ENCODE assay signal across 24 cellular contexts in genomic region chr2:233535276-233535675, GRCh38.
"Had no signal": no experiment of that assay in that cellular context is flagged by ENCODE, and none has a peak within 500 bp of the region (broad histone marks: within the 10 kb centered on the region; RNA-seq: fewer than 3 reads in every experiment).

No MANE protein-coding gene starts in this region.

- H3K4me3 ChIP-seq: hepatocyte, left ventricle myocardium inferior, right atrium auricular region, tibial artery had no signal

- H3K4me1 Mint-ChIP-seq: activated naive CD4-positive, alpha-beta T cell treated with anti-CD3 and anti-CD28 coated beads, Interleukin-2, amount 50 U/mL, for 24 hours; mesothelial cell of epicardium; natural killer cell had no signal

- H3K27ac Mint-ChIP-seq: activated CD8-positive, alpha-beta T cell treated with anti-CD3 and anti-CD28 coated beads, Interleukin-2, amount 10 ng/mL, durations not matched to agents 7 days and 5 days; activated naive CD4-positive, alpha-beta T cell treated with anti-CD3 and anti-CD28 coated beads, Interleukin-2, amount 50 U/mL, for 24 hours; activated T-helper 1 cell treated with anti-CD3 and anti-CD28 coated beads, Interleukin-12 subunit alpha, Interleukin-12 subunit beta, Interleukin-2, Interleukin-4 antibody, amounts not matched to agents 30 ng/mL and 10 ng/mL and 1 ng/mL, durations not matched to agents 14 hours and 24 hours and 36 hours; mesothelial cell of epicardium; natural killer cell; progenitor cell of endocrine pancreas had no signal

- H3K9me3 Mint-ChIP-seq: activated naive CD4-positive, alpha-beta T cell treated with anti-CD3 and anti-CD28 coated beads, Interleukin-2, amount 50 U/mL, for 24 hours; activated T-helper 1 cell treated with anti-CD3 and anti-CD28 coated beads, Interleukin-12 subunit alpha, Interleukin-12 subunit beta, Interleukin-2, Interleukin-4 antibody, amounts not matched to agents 30 ng/mL and 10 ng/mL and 1 ng/mL, durations not matched to agents 14 hours and 24 hours and 36 hours; mesothelial cell of epicardium; natural killer cell had no signal

- H3K79me2 ChIP-seq: hepatocyte had no signal

- H3K27me3 ChIP-seq: brain microvascular endothelial cell, hepatocyte, right atrium auricular region, tibial artery had no signal

- H3K9me3 ChIP-seq: left ventricle myocardium inferior, right atrium auricular region, tibial artery had no signal

- H3K4me2 ChIP-seq: hepatocyte had no signal

- H3K36me3 Mint-ChIP-seq: natural killer cell had no signal

- H3K27me3 Mint-ChIP-seq: activated naive CD4-positive, alpha-beta T cell treated with anti-CD3 and anti-CD28 coated beads, Interleukin-2, amount 50 U/mL, for 24 hours; progenitor cell of endocrine pancreas had no signal

- H3K36me3 ChIP-seq: brain microvascular endothelial cell, right atrium auricular region had no signal

- DNase-seq: activated CD4-positive, alpha-beta T cell treated with anti-CD3 and anti-CD28 coated beads, Interleukin-2, amount 50 U/mL, for 1 hour; activated CD8-positive, alpha-beta T cell treated with anti-CD3 and anti-CD28 coated beads, Interleukin-2, amount 10 ng/mL, durations not matched to agents 7 days and 5 days; activated gamma-delta T cell treated with Interleukin-2 at 50 U/mL for 16 hours; aorta; brain microvascular endothelial cell; caudate nucleus; effector memory CD4-positive, alpha-beta T cell; glutamatergic neuron; kidney glomerular epithelial cell; left ventricle myocardium inferior; natural killer cell; stimulated activated CD4-positive, alpha-beta T cell treated with anti-CD3 and anti-CD28 coated beads, Interleukin-12 subunit alpha, Interleukin-12 subunit beta, amount 100 ng/mL, for 4 hours; stimulated activated CD4-positive, alpha-beta T cell treated with anti-CD3 and anti-CD28 coated beads, Interleukin-4, amount 100 ng/mL, for 4 hours; stimulated activated naive CD8-positive, alpha-beta T cell treated with anti-CD3 and anti-CD28 coated beads, Interleukin-15, Interleukin-2, amounts not matched to agents 100 U/mL and 50 U/mL, for 24 hours; substantia nigra; tibial artery had no signal

- H3K4me1 ChIP-seq: right atrium auricular region, tibial artery had no signal

- ATAC-seq: activated CD4-positive, CD25-positive, alpha-beta regulatory T cell treated with anti-CD3 and anti-CD28 coated beads, Interleukin-2, amount 50 U/mL, for 24 hours; activated CD8-positive, alpha-beta T cell treated with anti-CD3 and anti-CD28 coated beads, Interleukin-2, amount 10 ng/mL, durations not matched to agents 7 days and 5 days; esophagus mucosa; natural killer cell; stimulated activated naive CD8-positive, alpha-beta T cell treated with anti-CD3 and anti-CD28 coated beads, Interleukin-15, Interleukin-2, amounts not matched to agents 100 U/mL and 50 U/mL, for 24 hours had no signal

- H3K4me3 Mint-ChIP-seq: activated CD8-positive, alpha-beta T cell treated with anti-CD3 and anti-CD28 coated beads, Interleukin-2, amount 10 ng/mL, durations not matched to agents 7 days and 5 days; activated naive CD4-positive, alpha-beta T cell treated with anti-CD3 and anti-CD28 coated beads, Interleukin-2, amount 50 U/mL, for 24 hours; activated T-helper 1 cell treated with anti-CD3 and anti-CD28 coated beads, Interleukin-12 subunit alpha, Interleukin-12 subunit beta, Interleukin-2, Interleukin-4 antibody, amounts not matched to agents 30 ng/mL and 10 ng/mL and 1 ng/mL, durations not matched to agents 14 hours and 24 hours and 36 hours; mesothelial cell of epicardium; natural killer cell had no signal

- H2AFZ ChIP-seq: hepatocyte had no signal

- H3K27ac ChIP-seq: brain microvascular endothelial cell, hepatocyte, left ventricle myocardium inferior, right atrium auricular region, tibial artery had no signal
